ENCODE assay signal across 18 cellular contexts in genomic region chr4:98873059-98873458, GRCh38. TPM values are rescaled to one million over a fixed set of nuclear protein-coding genes. Genes with fewer than 3 reads are reported as not detected.
DNase-seq lines count a peak whose midpoint lies in the region; ATAC-seq, FAIRE-seq and TF ChIP-seq lines count a peak whose summit lies in the region.
"Had no signal": no experiment of that assay in that cellular context is flagged by ENCODE, and none has a peak within 500 bp of the region (broad histone marks: within the 10 kb centered on the region; RNA-seq: fewer than 3 reads in every experiment).

No MANE protein-coding gene starts in this region.

- ATAC-seq in IMR-90 (ENCODE audit: low read depth): no peak
- ATAC-seq: activated CD8-positive, alpha-beta T cell treated with anti-CD3 and anti-CD28 coated beads for 36 hours; natural killer cell; psoas muscle had no signal

- H3K4me1 ChIP-seq in IMR-90 (ENCODE audit: control insufficient read depth, insufficient read depth, low read length): no peaks in the 10 kb centered on the region
- H3K4me1 ChIP-seq: BE2C, psoas muscle, stomach, uterus had no signal

- no peaks in the 10 kb centered on the region for H4K20me1 ChIP-seq in IMR-90 (ENCODE audit: insufficient read depth, low read length)

- TF ChIP-seq RAD21 in IMR-90 (IDR thresholded peaks at IDR 0.05; ENCODE audit: low read length): no peak

- TF ChIP-seq CTCF in AG09309 (IDR thresholded peaks at IDR 0.05; ENCODE audit: control insufficient read depth, insufficient read depth, low read depth, low read length, missing control alignments) (no peak), IMR-90 (conservative IDR thresholded peaks at IDR 0.05; ENCODE audit: low read depth, low read length) (no peak), astrocyte of the cerebellum (IDR thresholded peaks at IDR 0.05; ENCODE audit: low read depth, low read length, missing control alignments) (no peak), foreskin fibroblast (IDR thresholded peaks at IDR 0.05; ENCODE audit: low read depth, low read length) (no peak)

- no peaks in the 10 kb centered on the region for H3K79me1 ChIP-seq in IMR-90 (ENCODE audit: low read depth in 1 of 2, low read length in 2 of 2)

- no peak overlapping the region for H4K5ac ChIP-seq in IMR-90 (ENCODE audit: low read depth, low read length)

- no peak overlapping the region for H3K56ac ChIP-seq in IMR-90 (ENCODE audit: extremely low read depth, insufficient read depth, low read length)

- no peak overlapping the region for H3K4ac ChIP-seq in IMR-90 (ENCODE audit: low read depth, low read length)

- no TSS peak for BruUV-seq in IMR-90 (replicated peaks; lab: Mats Ljungman, UMichigan)

- H3K9ac ChIP-seq in IMR-90 (ENCODE audit: low read depth, low read length): no peak overlapping the region

- no peak overlapping the region for H2BK15ac ChIP-seq in IMR-90 (ENCODE audit: low read depth, low read length)

- no CpG with 5 or more reads among the region's 2 CpGs for WGBS in IMR-90 (ENCODE audit: extremely low coverage in 2 of 2, insufficient read length in 1 of 2), 2 experiments

- dilution Hi-C loops in IMR-90 (cut with HindIII; ENCODE audit: low sequenced_read_pairs, unreplicated experiment): no loop called here

- no peak overlapping the region for H2AK5ac ChIP-seq in IMR-90 (ENCODE audit: low read depth, low read length)

- H3K9me1 ChIP-seq in IMR-90 (ENCODE audit: insufficient read depth, low read length): no peaks in the 10 kb centered on the region

- no peak for TF ChIP-seq POLR2A in IMR-90 (IDR thresholded peaks at IDR 0.05; ENCODE audit: low read depth, low read length)

- in situ Hi-C loops in IMR-90 (cut with MboI; ENCODE audit: low sequenced_read_pairs) (no loop called here), astrocyte of the cerebellum (cut with HindIII; ENCODE audit: low sequenced_read_pairs) (no loop called here)

- no peak overlapping the region for H3K14ac ChIP-seq in IMR-90 (replicated peaks; ENCODE audit: low read depth, low read length)

- H3K23ac ChIP-seq in IMR-90 (ENCODE audit: low read depth, low read length): no peak overlapping the region

- H3K36me3 ChIP-seq in IMR-90 (ENCODE audit: control insufficient read depth, insufficient read depth, low read length): peaks cover 3% of the 10 kb centered on the region
- H3K36me3 ChIP-seq: uterus had no signal

- no peak overlapping the region for H4K91ac ChIP-seq in IMR-90 (ENCODE audit: insufficient read depth, low read depth, low read length)

- H2BK5ac ChIP-seq in IMR-90 (ENCODE audit: low read depth, low read length, poor library complexity, severe bottlenecking): no peak overlapping the region

- intact Hi-C loops in IMR-90 (cut with micrococcal nuclease): no loop called here

- DNase-seq in AG09309 (ENCODE audit: low read depth) (peak; percentile 20), IMR-90 (peak; percentile 35), astrocyte of the cerebellum (ENCODE audit: low read depth) (peak; percentile 13), foreskin fibroblast (peak; percentile 14 to 49), Ammon's horn (ENCODE audit: low spot score) (no peak), DMS 273 treated with DMSO at 0.1 percent for 48 hours (lab: John Stamatoyannopoulos, UW) (no peak), frontal cortex (ENCODE audit: low spot score in 2 of 2) (no peak), SKM-1 (lab: John Stamatoyannopoulos, UW; ENCODE audit: unreplicated experiment) (no peak)
- DNase-seq: activated CD8-positive, alpha-beta T cell treated with anti-CD3 and anti-CD28 coated beads for 36 hours; aorta; BE2C; natural killer cell; NCI-H1417; psoas muscle; stomach; uterus had no signal

- no peaks in the 10 kb centered on the region for H3K9me3 ChIP-seq in IMR-90 (ENCODE audit: control insufficient read depth, insufficient read depth, low read length)
- H3K9me3 ChIP-seq: BE2C, stomach, uterus had no signal

- no peak overlapping the region for H4K8ac ChIP-seq in IMR-90 (ENCODE audit: low read depth in 2 of 2, low read length in 2 of 2)

- FAIRE-seq in frontal cortex (lab: Jason Lieb, UNC): no peak
- FAIRE-seq: GM18507 had no signal

- no peak overlapping the region for H3K18ac ChIP-seq in IMR-90 (ENCODE audit: low read depth, low read length)

- no peak overlapping the region for H2AK9ac ChIP-seq in IMR-90 (replicated peaks; ENCODE audit: low read depth, low read length, poor library complexity)

- no peak overlapping the region for H3K4me2 ChIP-seq in IMR-90 (ENCODE audit: low read depth, low read length)

- no peak overlapping the region for H2AFZ ChIP-seq in IMR-90 (replicated peaks; ENCODE audit: low read length, poor library complexity)

- POLR2A ChIA-PET in IMR-90 (lab: Charles Lee; ENCODE audit: unreplicated experiment): no interaction called here

- CTCF ChIA-PET in IMR-90 (lab: Yijun Ruan, JAX): interaction anchor here (0.7 kb wide), 1 partner anchor 124 kb away, joined by 3 read pairs; no protein-coding TSS in a partner anchor

- H2BK120ac ChIP-seq in IMR-90 (ENCODE audit: low read depth, low read length): no peak overlapping the region

- no peaks in the 10 kb centered on the region for H3K27me3 ChIP-seq in IMR-90 (ENCODE audit: control insufficient read depth, insufficient read depth, low read length)
- H3K27me3 ChIP-seq: BE2C, stomach, uterus had no signal

- H2BK20ac ChIP-seq in IMR-90 (ENCODE audit: low read depth, low read length): no peak overlapping the region

- H3K27ac ChIP-seq in IMR-90 (ENCODE audit: insufficient read depth, low read length): no peak overlapping the region
- H3K27ac ChIP-seq: psoas muscle, stomach, uterus, VCaP had no signal

- H3K4me3 ChIP-seq in AG09309 (ENCODE audit: control insufficient read depth, low read depth, low read length) (no peak overlapping the region), IMR-90 (ENCODE audit: insufficient read depth, low read depth, low read length) (no peak overlapping the region), astrocyte of the cerebellum (ENCODE audit: low read depth, low read length) (no peak overlapping the region), foreskin fibroblast (ENCODE audit: low read depth in 1 of 2, low read length in 2 of 2) (no peak overlapping the region)
- H3K4me3 ChIP-seq: psoas muscle, stomach, uterus had no signal

TF ChIP-seq in IMR-90, 13 proteins besides CTCF, POLR2A, EP300 and RAD21:
- no peak for TF ChIP-seq RFX5 (IDR thresholded peaks at IDR 0.05; ENCODE audit: low read depth, low read length)
- TF ChIP-seq CHD1 (IDR thresholded peaks at IDR 0.05; ENCODE audit: low read depth, low read length): no peak
- no peak for TF ChIP-seq MAZ (IDR thresholded peaks at IDR 0.05; ENCODE audit: borderline replicate concordance, low read depth, low read length)
- TF ChIP-seq MAFK (IDR thresholded peaks at IDR 0.05; ENCODE audit: low read depth, low read length): peak; percentile 92
- TF ChIP-seq CEBPB (IDR thresholded peaks at IDR 0.05; ENCODE audit: low read depth, low read length): no peak
- TF ChIP-seq MXI1 (IDR thresholded peaks at IDR 0.05; ENCODE audit: borderline replicate concordance, low read depth, low read length): no peak
- TF ChIP-seq ELK1 (IDR thresholded peaks at IDR 0.05; ENCODE audit: borderline replicate concordance, low read depth, low read length): no peak

RNA-seq across cellular contexts. Expression of gene EIF4E, which starts 55.9 kb away (rescaled TPM):
- total RNA-seq in IMR-90 (2012; rRNA removed): 113 and 288 TPM in 2 replicates
- 69.4 and 80.4 TPM in 2 replicates for polyA plus RNA-seq in IMR-90 (2012; rRNA removed)
- polyA plus RNA-seq in IMR-90 (2012; cell fraction: cytosol; rRNA removed): 6.5 and 9.4 TPM in 2 replicates
- 2.9 and 26.4 TPM in 2 replicates for polyA plus RNA-seq in IMR-90 (2012; cell fraction: nucleus; rRNA removed; ENCODE audit: low replicate concordance)
- 213 TPM for total RNA-seq in frontal cortex

Comparison
In these comparisons a context has a peak if more than half of its experiments do, and no peak if none do; other contexts are left out.
1. DNase-seq: peak in AG09309 (single experiment), IMR-90 (single experiment), astrocyte of the cerebellum (single experiment) and foreskin fibroblast (2 of 2); none in Ammon's horn (single experiment), DMS 273 treated with DMSO at 0.1 percent for 48 hours (single experiment), frontal cortex (0 of 2) and SKM-1 (single experiment).